20 cellular contexts compared by ENCODE assay signal in genomic region chr1:8329858-8330257, GRCh38.
"Had no signal": no experiment of that assay in that cellular context is flagged by ENCODE, and none has a peak within 500 bp of the region (broad histone marks: within the 10 kb centered on the region; RNA-seq: fewer than 3 reads in every experiment).

No MANE protein-coding gene starts in this region.

- H3K27me3 ChIP-seq: cardiac muscle cell, heart left ventricle, neutrophil, ovary, right atrium auricular region, sigmoid colon, tibial artery had no signal

- H3K9me3 ChIP-seq: heart left ventricle, left ventricle myocardium inferior, lower lobe of right lung, neutrophil, ovary, right atrium auricular region, sigmoid colon, tibial artery had no signal

- DNase-seq: cerebellar nuclear complex; effector CD8-positive, alpha-beta T cell; hippocampal formation; left cardiac atrium; left ventricle myocardium inferior; lower lobe of right lung; mesendoderm; naive B cell; sigmoid colon; stimulated activated CD4-positive, alpha-beta T cell treated with anti-CD3 and anti-CD28 coated beads, Interleukin-2, amount 100 ng/mL, for 24 hours; stimulated activated naive CD8-positive, alpha-beta T cell treated with anti-CD3 and anti-CD28 coated beads, Interleukin-15, Interleukin-2, amounts not matched to agents 100 U/mL and 50 U/mL, for 24 hours; tibial artery had no signal

- H3K36me3 Mint-ChIP-seq: naive B cell had no signal

- H3K27ac ChIP-seq: cardiac muscle cell, coronary artery, heart left ventricle, left ventricle myocardium inferior, lower lobe of right lung, neutrophil, ovary, right atrium auricular region, sigmoid colon, skin epidermis, tibial artery had no signal

- H3K36me3 ChIP-seq: cardiac muscle cell, lower lobe of right lung, neutrophil, ovary had no signal

- H3K4me1 ChIP-seq: lower lobe of right lung, sigmoid colon had no signal

- H3K4me1 Mint-ChIP-seq: naive B cell, nephron had no signal

- H3K4me3 ChIP-seq: cardiac muscle cell, coronary artery, heart left ventricle, left ventricle myocardium inferior, lower lobe of right lung, ovary, right atrium auricular region, sigmoid colon, skin epidermis, tibial artery had no signal

- H3K4me3 Mint-ChIP-seq: naive B cell, nephron had no signal

- H3K9me3 Mint-ChIP-seq: naive B cell, nephron had no signal

- ATAC-seq: stimulated activated naive CD8-positive, alpha-beta T cell treated with anti-CD3 and anti-CD28 coated beads, Interleukin-15, Interleukin-2, amounts not matched to agents 100 U/mL and 50 U/mL, for 24 hours had no signal
